Comparison of ENCODE assay signal across 21 cellular contexts in genomic region chr9:103574056-103574455, GRCh38.
"Had no signal": no experiment of that assay in that cellular context is flagged by ENCODE, and none has a peak within 500 bp of the region (broad histone marks: within the 10 kb centered on the region; RNA-seq: fewer than 3 reads in every experiment).

No MANE protein-coding gene starts in this region.

- H3K27ac Mint-ChIP-seq: activated B cell treated with CpG ODN at 0.5 μM for 24 hours; activated CD4-positive, alpha-beta memory T cell treated with anti-CD3 and anti-CD28 coated beads, Interleukin-2, amount 10 ng/mL, durations not matched to agents 7 days and 5 days; activated CD8-positive, alpha-beta memory T cell treated with anti-CD3 and anti-CD28 coated beads, Interleukin-2, amount 10 ng/mL, durations not matched to agents 7 days and 5 days; activated naive CD4-positive, alpha-beta T cell treated with anti-CD3 and anti-CD28 coated beads for 36 hours; activated T-helper 17 cell treated with anti-CD3 and anti-CD28 coated beads, Interleukin-2, amount 50 U/mL, for 72 hours; nephron had no signal

- H3K4me1 Mint-ChIP-seq: activated B cell treated with CpG ODN at 0.5 μM for 24 hours; activated CD4-positive, alpha-beta memory T cell treated with anti-CD3 and anti-CD28 coated beads, Interleukin-2, amount 10 ng/mL, durations not matched to agents 7 days and 5 days; activated CD8-positive, alpha-beta memory T cell treated with anti-CD3 and anti-CD28 coated beads, Interleukin-2, amount 10 ng/mL, durations not matched to agents 7 days and 5 days; activated T-helper 17 cell treated with anti-CD3 and anti-CD28 coated beads, Interleukin-2, amount 50 U/mL, for 72 hours; nephron had no signal

- H3K27me3 Mint-ChIP-seq: activated B cell treated with CpG ODN at 0.5 μM for 24 hours; activated CD4-positive, alpha-beta memory T cell treated with anti-CD3 and anti-CD28 coated beads, Interleukin-2, amount 10 ng/mL, durations not matched to agents 7 days and 5 days; activated CD8-positive, alpha-beta memory T cell treated with anti-CD3 and anti-CD28 coated beads, Interleukin-2, amount 10 ng/mL, durations not matched to agents 7 days and 5 days; activated T-helper 17 cell treated with anti-CD3 and anti-CD28 coated beads, Interleukin-2, amount 50 U/mL, for 72 hours had no signal

- H3K27me3 ChIP-seq: left lung, thyroid gland had no signal

- FAIRE-seq: endothelial cell of umbilical vein, frontal cortex, kidney had no signal

- H3K9me3 ChIP-seq: thyroid gland had no signal

- H3K27ac ChIP-seq: left lung, parathyroid adenoma, thyroid gland had no signal

- DNase-seq: activated B cell treated with CpG ODN at 0.5 μM for 24 hours; activated CD4-positive, alpha-beta memory T cell treated with anti-CD3 and anti-CD28 coated beads, Interleukin-2, amount 10 ng/mL, durations not matched to agents 7 days and 5 days; activated CD4-positive, alpha-beta T cell treated with anti-CD3 and anti-CD28 coated beads for 4 hours; activated CD8-positive, alpha-beta memory T cell treated with anti-CD3 and anti-CD28 coated beads, Interleukin-2, amount 10 ng/mL, durations not matched to agents 7 days and 5 days; activated naive CD4-positive, alpha-beta T cell treated with anti-CD3 and anti-CD28 coated beads for 36 hours; activated T-cell treated with anti-CD3 and anti-CD28 coated beads, Interleukin-2, amount 50 U/mL, for 1 hour; anterior cingulate cortex; dermis blood vessel endothelial cell; effector memory CD4-positive, alpha-beta T cell; head of caudate nucleus; kidney; left lung; midbrain; stimulated activated naive CD4-positive, alpha-beta T cell; thyroid gland had no signal

- H3K36me3 Mint-ChIP-seq: activated CD8-positive, alpha-beta memory T cell treated with anti-CD3 and anti-CD28 coated beads, Interleukin-2, amount 10 ng/mL, durations not matched to agents 7 days and 5 days had no signal

- H3K4me3 ChIP-seq: left lung, thyroid gland had no signal

- H3K4me1 ChIP-seq: left lung, parathyroid adenoma, thyroid gland had no signal

- H3K36me3 ChIP-seq: left lung, thyroid gland had no signal

- ATAC-seq: activated CD8-positive, alpha-beta memory T cell treated with anti-CD3 and anti-CD28 coated beads, Interleukin-2, amount 10 ng/mL, durations not matched to agents 7 days and 5 days; activated T-helper 17 cell treated with anti-CD3 and anti-CD28 coated beads, Interleukin-2, amount 50 U/mL, for 72 hours; left lung; sciatic nerve had no signal

- H3K9ac ChIP-seq: parathyroid adenoma had no signal

- H3K79me2 ChIP-seq: parathyroid adenoma had no signal

- H3K4me3 Mint-ChIP-seq: activated B cell treated with CpG ODN at 0.5 μM for 24 hours; activated CD4-positive, alpha-beta memory T cell treated with anti-CD3 and anti-CD28 coated beads, Interleukin-2, amount 10 ng/mL, durations not matched to agents 7 days and 5 days; activated CD8-positive, alpha-beta memory T cell treated with anti-CD3 and anti-CD28 coated beads, Interleukin-2, amount 10 ng/mL, durations not matched to agents 7 days and 5 days; activated naive CD4-positive, alpha-beta T cell treated with anti-CD3 and anti-CD28 coated beads for 36 hours; activated T-helper 17 cell treated with anti-CD3 and anti-CD28 coated beads, Interleukin-2, amount 50 U/mL, for 72 hours; nephron had no signal

- H2AFZ ChIP-seq: parathyroid adenoma had no signal
